In the genomic region with DNA sequence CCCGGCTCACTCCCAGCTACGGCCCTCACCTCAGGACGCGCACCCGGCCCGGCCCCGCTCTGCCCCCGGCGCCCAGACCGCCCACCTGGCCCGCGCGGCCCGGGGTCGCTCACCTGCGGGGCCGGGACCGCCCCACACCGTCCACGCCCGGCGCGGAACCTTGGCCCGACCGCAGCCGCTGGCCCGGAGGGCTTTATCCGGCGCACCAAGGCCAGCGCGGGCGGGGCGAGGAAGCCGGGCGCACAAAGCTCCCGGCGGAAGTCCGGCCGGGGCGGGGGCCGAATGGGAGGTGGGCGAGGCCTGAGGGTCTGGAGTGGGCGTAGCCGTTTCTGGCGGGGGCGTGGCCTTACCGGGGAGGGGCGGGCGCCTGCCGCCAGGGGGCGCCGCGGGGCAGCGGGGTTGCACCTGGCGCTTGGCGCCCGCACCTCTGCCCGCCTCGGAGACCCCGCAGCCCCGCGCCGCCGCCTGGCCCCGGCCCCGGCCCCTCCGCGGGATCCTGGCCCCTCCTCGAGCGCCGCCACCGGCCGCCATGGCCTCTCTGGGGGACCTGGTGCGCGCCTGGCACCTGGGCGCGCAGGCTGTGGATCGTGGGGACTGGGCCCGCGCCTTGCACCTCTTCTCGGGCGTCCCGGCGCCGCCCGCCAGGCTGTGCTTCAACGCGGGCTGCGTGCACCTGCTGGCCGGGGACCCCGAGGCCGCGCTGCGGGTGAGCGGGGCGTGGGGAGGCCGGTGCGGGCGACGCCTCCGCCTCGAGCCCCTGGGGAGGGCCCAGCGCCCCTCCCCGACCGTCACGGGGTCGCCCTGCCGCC, we compare ENCODE assay signal across 8 cellular contexts. TPM values are rescaled to one million over a fixed set of nuclear protein-coding genes. Genes with fewer than 3 reads are reported as not detected.
A peak's percentile ranks its signal among the peaks of the same experiment; 100 is the strongest.
DNase-seq lines count a peak whose midpoint lies in the region; ATAC-seq, FAIRE-seq and TF ChIP-seq lines count a peak whose summit lies in the region.

A gene with protein sequence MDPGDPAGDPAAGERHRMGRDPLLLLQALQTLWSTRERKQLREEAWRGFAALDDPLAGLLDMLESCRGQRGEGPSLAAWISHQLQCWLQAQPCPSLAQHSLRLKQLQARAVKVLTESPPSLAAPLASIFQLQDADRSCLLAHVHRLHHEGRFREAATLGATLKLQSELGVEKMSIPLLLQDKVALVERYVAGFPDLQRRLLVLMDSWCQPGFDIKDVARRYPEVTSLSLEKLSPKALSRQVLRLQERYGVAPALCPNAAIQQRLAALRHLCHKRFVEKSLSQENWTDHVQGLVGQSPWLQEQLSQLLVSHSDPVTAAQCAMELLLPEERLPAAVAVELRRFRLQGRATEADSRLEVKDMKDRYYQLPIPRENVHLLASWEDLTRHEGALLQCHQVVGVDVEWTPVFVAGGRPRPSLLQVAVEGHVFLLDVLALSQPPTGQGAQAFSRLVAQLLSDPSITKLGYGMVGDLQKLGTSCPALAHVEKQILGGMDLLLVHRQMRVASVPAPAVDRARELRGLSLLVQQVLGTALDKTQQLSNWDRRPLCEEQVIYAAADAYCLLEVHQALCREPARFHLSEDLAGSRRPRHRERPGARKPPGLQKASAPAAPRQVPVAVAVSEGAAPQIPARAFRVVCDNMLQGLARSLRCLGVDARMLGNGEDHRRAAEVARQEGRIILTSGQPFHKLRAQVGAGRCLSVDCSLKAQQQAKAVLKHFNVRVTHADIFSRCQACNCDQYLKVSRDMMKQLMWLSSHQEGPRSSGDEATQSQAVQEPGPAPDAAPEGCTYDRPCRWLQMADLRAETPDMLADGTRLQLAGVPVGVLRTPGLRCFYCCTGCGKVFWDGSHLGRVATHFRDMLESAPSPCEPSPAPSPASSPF (minus strand): TSS at position 162 of the 809 bp plus-strand sequence. CDS start 27,805 bp downstream, outside the sequence.
A gene with protein sequence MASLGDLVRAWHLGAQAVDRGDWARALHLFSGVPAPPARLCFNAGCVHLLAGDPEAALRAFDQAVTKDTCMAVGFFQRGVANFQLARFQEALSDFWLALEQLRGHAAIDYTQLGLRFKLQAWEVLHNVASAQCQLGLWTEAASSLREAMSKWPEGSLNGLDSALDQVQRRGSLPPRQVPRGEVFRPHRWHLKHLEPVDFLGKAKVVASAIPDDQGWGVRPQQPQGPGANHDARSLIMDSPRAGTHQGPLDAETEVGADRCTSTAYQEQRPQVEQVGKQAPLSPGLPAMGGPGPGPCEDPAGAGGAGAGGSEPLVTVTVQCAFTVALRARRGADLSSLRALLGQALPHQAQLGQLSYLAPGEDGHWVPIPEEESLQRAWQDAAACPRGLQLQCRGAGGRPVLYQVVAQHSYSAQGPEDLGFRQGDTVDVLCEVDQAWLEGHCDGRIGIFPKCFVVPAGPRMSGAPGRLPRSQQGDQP (plus strand): TSS at position 393 of the 809 bp plus-strand sequence. CDS start 137 bp downstream, at position 530.

- peak within 1 kb of the TSS; percentile 24 for H3K27ac Mint-ChIP-seq in activated B cell treated with CpG ODN at 0.5 μM for 24 hours

- peak; percentile 53 for TF ChIP-seq CTCF in AG04450 (IDR thresholded peaks at IDR 0.05; ENCODE audit: low read depth, low read length)
- no peak for TF ChIP-seq CTCF in activated B cell treated with CpG ODN at 0.5 μM for 24 hours (IDR thresholded peaks at IDR 0.05)
- peak in 2 of 3 experiments; percentile 72 to 74 for TF ChIP-seq CTCF in keratinocyte (optimal IDR thresholded peaks at IDR 0.05 in 1 of 3, IDR thresholded peaks at IDR 0.05 in 1 of 3, conservative IDR thresholded peaks at IDR 0.05 in 1 of 3; ENCODE audit: extremely low read depth in 1 of 3, insufficient read depth in 2 of 3, low read length in 3 of 3)

- H3K9ac ChIP-seq in keratinocyte (ENCODE audit: control insufficient read depth, extremely low read depth, insufficient read depth, low read length), result peak within 1 kb of the TSS; percentile 80

- DNase-seq in AG04450 (ENCODE audit: low read depth, low spot score), result peak; percentile 71
- DNase-seq in NCI-H2196 treated with DMSO at 0.1 percent for 48 hours (lab: John Stamatoyannopoulos, UW; ENCODE audit: unreplicated experiment), result peak; percentile 80
- peak; percentile 97 for DNase-seq in activated B cell treated with CpG ODN at 0.5 μM for 24 hours
- peak in 58 of 61 donors; percentile 29 to 91 (median 78) for DNase-seq in caudate nucleus (lab: John Stamatoyannopoulos, UW)
- DNase-seq in keratinocyte (ENCODE audit: low read depth, low spot score), result no peak
- peak; percentile 96 for DNase-seq in stimulated activated CD4-positive, alpha-beta T cell treated with anti-CD3 and anti-CD28 coated beads, Interleukin-12 subunit alpha, Interleukin-12 subunit beta, amount 100 ng/mL, for 4 hours

- peaks cover 4% of the 10 kb centered on the region for H3K27me3 ChIP-seq in AG04450 (ENCODE audit: control insufficient read depth, insufficient read depth, low read length)
- H3K27me3 ChIP-seq in keratinocyte (ENCODE audit: control insufficient read depth, extremely low read depth, insufficient read depth, low read length), result no peaks in the 10 kb centered on the region

- H3K36me3 ChIP-seq in keratinocyte (ENCODE audit: control insufficient read depth in 2 of 2, extremely low read depth in 1 of 2, insufficient read depth in 2 of 2, low read length in 2 of 2), result no peaks in the 10 kb centered on the region

- H3K27ac ChIP-seq in AG04450 (ENCODE audit: low read depth, low read length), result no peak within 1 kb of the TSS
- peak within 1 kb of the TSS; percentile 36 for H3K27ac ChIP-seq in caudate nucleus (ENCODE audit: low read depth, low read length)
- peak within 1 kb of the TSS; percentile 66 for H3K27ac ChIP-seq in keratinocyte (ENCODE audit: control insufficient read depth, insufficient read depth, low read length)

- intact Hi-C loops in activated B cell treated with CpG ODN at 0.5 μM for 24 hours (cut with micrococcal nuclease), result loop anchor here (1.0 to 5.0 kb wide), 6 partner anchors 22 to 336 kb away; a partner anchor contains a TSS

- no peaks in the 10 kb centered on the region for H3K9me3 Mint-ChIP-seq in activated B cell treated with CpG ODN at 0.5 μM for 24 hours

- peaks cover 15% of the 10 kb centered on the region for H3K79me2 ChIP-seq in keratinocyte (ENCODE audit: control insufficient read depth, insufficient read depth, low read length)

- FAIRE-seq in keratinocyte (lab: Jason Lieb, UNC), result no peak

- H3K4me3 ChIP-seq in AG04450 (ENCODE audit: low read depth, low read length) (peak within 1 kb of the TSS; percentile 64), keratinocyte (ENCODE audit: control insufficient read depth in 2 of 3, extremely low read depth in 1 of 3, insufficient read depth in 2 of 3, low read depth in 1 of 3, low read length in 3 of 3) (peak within 1 kb of the TSS; percentile 58 to 97 (median 94))

- ATAC-seq in GM18868 (IDR thresholded peaks at IDR 0.05; ENCODE audit: unreplicated experiment), result peak; percentile 85
- ATAC-seq in HG03103 (IDR thresholded peaks at IDR 0.05; ENCODE audit: low read depth, unreplicated experiment), result peak; percentile 72
- ATAC-seq in activated B cell treated with CpG ODN at 0.5 μM for 24 hours (ENCODE audit: low read depth), result peak; percentile 95

- no peaks in the 10 kb centered on the region for H3K9me1 ChIP-seq in keratinocyte (ENCODE audit: control insufficient read depth, extremely low read depth, insufficient read depth, low read length)

- H3K36me3 Mint-ChIP-seq in activated B cell treated with CpG ODN at 0.5 μM for 24 hours (ENCODE audit: low read depth), result peaks cover 3% of the 10 kb centered on the region

- H3K9me3 ChIP-seq in AG04450 (ENCODE audit: control insufficient read depth, insufficient read depth, low read length) (peaks cover 4% of the 10 kb centered on the region; the same call in 1 of the 2 replicates), keratinocyte (ENCODE audit: control insufficient read depth, low read depth, low read length) (no peaks in the 10 kb centered on the region)

- no peaks in the 10 kb centered on the region for H4K20me1 ChIP-seq in keratinocyte (ENCODE audit: control insufficient read depth, extremely low read depth, insufficient read depth, low read length)

- dilution Hi-C loops in keratinocyte (cut with MboI; ENCODE audit: extremely low pct_ligation_motif_present, low sequenced_read_pairs), result no loop called here

- no peaks in the 10 kb centered on the region for H3K27me3 Mint-ChIP-seq in activated B cell treated with CpG ODN at 0.5 μM for 24 hours

- CTCF ChIA-PET in AG04450 (lab: Charles Lee) (interaction anchor here (0.6 to 2.0 kb wide), 28 partner anchors 9 to 204 kb away, joined by 3 to 29 read pairs (median 4); a partner anchor contains a TSS), activated B cell treated with CpG ODN at 0.5 μM for 24 hours (lab: Charles Lee) (interaction anchor here (0.8 to 1.7 kb wide), 6 partner anchors 11 to 136 kb away, joined by 3 to 8 read pairs (median 5); a partner anchor contains a TSS)

- peak within 1 kb of the TSS; percentile 81 for H3K4me3 Mint-ChIP-seq in activated B cell treated with CpG ODN at 0.5 μM for 24 hours

- H3K4me2 ChIP-seq in keratinocyte (ENCODE audit: control insufficient read depth, extremely low read depth, insufficient read depth, low read depth, low read length), result peak within 1 kb of the TSS; percentile 99

- POLR2A ChIA-PET in AG04450 (lab: Yijun Ruan, JAX), result interaction anchor here (0.6 to 1.0 kb wide), 10 partner anchors 11 to 942 kb away, joined by 3 to 8 read pairs (median 4); a partner anchor contains a TSS
- POLR2A ChIA-PET in activated B cell treated with CpG ODN at 0.5 μM for 24 hours (lab: Charles Lee), result interaction anchor here (0.6 to 2.1 kb wide), 19 partner anchors 11 to 696 kb away, joined by 3 to 18 read pairs (median 5); a partner anchor contains a TSS

- H2AFZ ChIP-seq in keratinocyte (ENCODE audit: control insufficient read depth, low read length), result peak within 1 kb of the TSS; percentile 85

- H3K4me1 ChIP-seq in keratinocyte (ENCODE audit: control insufficient read depth, extremely low read depth, insufficient read depth, low read length), result peaks cover 25% of the 10 kb centered on the region

- peaks cover 13% of the 10 kb centered on the region for H3K4me1 Mint-ChIP-seq in activated B cell treated with CpG ODN at 0.5 μM for 24 hours

RNA-seq across cellular contexts. Expression of the first gene that starts in this region (rescaled TPM):
- polyA plus RNA-seq in AG04450 (2011; rRNA removed) (4.0 and 5.4 TPM in 2 replicates), keratinocyte (1.5 to 5.4 TPM (median 1.9 TPM) in 3 replicates)
- 1.5 and 1.7 TPM in 2 replicates for polyA minus RNA-seq in AG04450 (2011; rRNA and poly(A)+ RNA removed)
- 8.4 and 12.8 TPM in 2 replicates for total RNA-seq in activated B cell treated with CpG ODN at 0.5 μM for 24 hours
- polyA plus RNA-seq in keratinocyte (2011; ENCODE audit: low read depth), result 3.9 TPM
- 0.94 and 3.9 TPM in 2 replicates for polyA plus RNA-seq in keratinocyte (2011; cell fraction: cytosol; rRNA removed)
- polyA plus RNA-seq in keratinocyte (2011; cell fraction: nucleus; rRNA removed), result 7.1 and 12.1 TPM in 2 replicates
- polyA plus RNA-seq in keratinocyte (2012; ENCODE audit: low replicate concordance), result 5.2 and 8.5 TPM in 2 replicates
- polyA minus RNA-seq in keratinocyte, result 2.4 to 3.4 TPM (median 2.6 TPM) in 3 replicates
- 5.4 TPM for polyA minus RNA-seq in keratinocyte (2011; cell fraction: cytosol; rRNA and poly(A)+ RNA removed)
- 3.8 and 5.1 TPM in 2 replicates for polyA minus RNA-seq in keratinocyte (2011; cell fraction: nucleus; rRNA and poly(A)+ RNA removed)

RNA-seq across cellular contexts. Expression of the second gene that starts in this region (rescaled TPM):
- polyA plus RNA-seq in AG04450 (2011; rRNA removed), result 0.06 and 0.09 TPM in 2 replicates
- not detected in 2 replicates for polyA minus RNA-seq in AG04450 (2011; rRNA and poly(A)+ RNA removed)
- 2.6 and 3.9 TPM in 2 replicates for total RNA-seq in activated B cell treated with CpG ODN at 0.5 μM for 24 hours
- 0.07 to 0.33 TPM (median 0.09 TPM) in 3 replicates for polyA plus RNA-seq in keratinocyte
- polyA plus RNA-seq in keratinocyte (2011; ENCODE audit: low read depth), result 0.50 TPM
- polyA plus RNA-seq in keratinocyte (2011; cell fraction: cytosol; rRNA removed), result 0.14 TPM in 1 of 2 replicates, not detected in the other
- 0.74 and 1.4 TPM in 2 replicates for polyA plus RNA-seq in keratinocyte (2011; cell fraction: nucleus; rRNA removed)
- 0.13 and 0.86 TPM in 2 replicates for polyA plus RNA-seq in keratinocyte (2012; ENCODE audit: low replicate concordance)
- polyA minus RNA-seq in keratinocyte, result not detected in 3 replicates
- polyA minus RNA-seq in keratinocyte (2011; cell fraction: cytosol; rRNA and poly(A)+ RNA removed), result 1.2 TPM
- 0.63 and 0.93 TPM in 2 replicates for polyA minus RNA-seq in keratinocyte (2011; cell fraction: nucleus; rRNA and poly(A)+ RNA removed)
